Comparison of ENCODE assay signal across 8 cellular contexts in the genomic region with DNA sequence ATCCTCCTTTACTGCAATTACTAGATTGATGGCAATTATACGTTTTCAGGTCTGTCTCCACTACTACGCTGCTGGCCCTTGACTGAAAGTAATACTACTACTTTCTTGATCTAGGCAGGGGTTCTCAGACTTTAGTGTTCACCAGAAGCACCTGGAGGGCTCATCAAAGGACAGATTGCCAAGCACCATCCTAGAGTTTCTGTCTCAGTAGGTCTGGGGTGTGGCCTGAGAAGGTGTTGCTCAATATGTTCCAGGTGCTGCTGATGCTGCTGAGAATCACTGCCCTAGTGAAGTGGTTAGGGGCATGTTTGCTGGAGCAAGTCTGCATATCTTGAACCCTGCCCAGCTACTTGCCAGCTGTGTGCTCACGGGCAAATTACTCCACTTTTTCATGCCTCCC. TPM values are rescaled to one million over a fixed set of nuclear protein-coding genes. Genes with fewer than 3 reads are reported as not detected.
"Had no signal": no experiment of that assay in that cellular context is flagged by ENCODE, and none has a peak within 500 bp of the region (broad histone marks: within the 10 kb centered on the region; RNA-seq: fewer than 3 reads in every experiment).

No MANE protein-coding gene starts in this region.

RNA-seq across cellular contexts. Expression of a gene that starts 37.9 kb away (rescaled TPM):
- total RNA-seq: mammary epithelial cell; naive thymus-derived CD8-positive, alpha-beta T cell; omental fat pad; progenitor cell of endocrine pancreas; temporal lobe; ureter had no signal
- polyA plus RNA-seq: mammary epithelial cell; naive thymus-derived CD8-positive, alpha-beta T cell; ovary; thymus had no signal
